ENCODE assay signal across 10 cellular contexts in genomic region chr10:71243756-71244637, GRCh38. TPM values are rescaled to one million over a fixed set of nuclear protein-coding genes. Genes with fewer than 3 reads are reported as not detected.
A peak's percentile ranks its signal among the peaks of the same experiment; 100 is the strongest.
DNase-seq lines count a peak whose midpoint lies in the region; FAIRE-seq and TF ChIP-seq lines count a peak whose summit lies in the region.
"Had no signal": no experiment of that assay in that cellular context is flagged by ENCODE, and none has a peak within 500 bp of the region (broad histone marks: within the 10 kb centered on the region; RNA-seq: fewer than 3 reads in every experiment).

No MANE protein-coding gene starts in this region.

- POLR2A ChIA-PET in A673 (lab: Charles Lee; ENCODE audit: low non-redundant PET), result no interaction called here
- POLR2A ChIA-PET in endothelial cell of umbilical vein (lab: Charles Lee), result no interaction called here

- H2AFZ ChIP-seq in endothelial cell of umbilical vein (ENCODE audit: low read depth, low read length), result no peak overlapping the region

- no peaks in the 10 kb centered on the region for H3K36me3 Mint-ChIP-seq in endodermal cell (ENCODE audit: low read depth)
- H3K36me3 Mint-ChIP-seq: naive B cell had no signal

- no peak for FAIRE-seq in endothelial cell of umbilical vein (lab: Jason Lieb, UNC)

- H3K79me2 ChIP-seq in endothelial cell of umbilical vein (ENCODE audit: control insufficient read depth, insufficient read depth, low read length), result no peaks in the 10 kb centered on the region

- intact Hi-C loops in A673 (cut with micrococcal nuclease; ENCODE audit: unreplicated experiment) (no loop called here), endothelial cell of umbilical vein (cut with micrococcal nuclease) (loop anchor here (2.0 kb wide), 2 partner anchors 27 to 31 kb away; partner anchors contain the start of gene UNC5B), head of caudate nucleus (cut with DNase I) (no loop called here)

- H3K9me3 ChIP-seq in A673 (ENCODE audit: low read depth, low read length, poor library complexity, severe bottlenecking), result no peaks in the 10 kb centered on the region
- H3K9me3 ChIP-seq in endothelial cell of umbilical vein (replicated peaks; ENCODE audit: control insufficient read depth, insufficient read depth, low read length), result no peaks in the 10 kb centered on the region
- no peaks in the 10 kb centered on the region for H3K9me3 ChIP-seq in muscle layer of duodenum (ENCODE audit: control insufficient read depth in 1 of 2, low read length in 2 of 2)
- no peaks in the 10 kb centered on the region for H3K9me3 ChIP-seq in endodermal cell (ENCODE audit: control insufficient read depth, low read length)
- H3K9me3 ChIP-seq: SJCRH30 had no signal

- no peaks in the 10 kb centered on the region for H3K27me3 Mint-ChIP-seq in endodermal cell (ENCODE audit: insufficient read depth)

- peak overlapping the region; percentile 26 for H3K4me2 ChIP-seq in endothelial cell of umbilical vein (ENCODE audit: insufficient read depth, low read length)

- 90 to 95% methylated on average over 5 to 9 of the region's 9 CpGs for WGBS in endodermal cell (ENCODE audit: insufficient coverage in 1 of 2, insufficient read length in 1 of 2), 2 experiments

- dilution Hi-C loops in endothelial cell of umbilical vein (cut with MboI; ENCODE audit: extremely low pct_ligation_motif_present, low sequenced_read_pairs), result no loop called here

- no peak overlapping the region for H3K27ac Mint-ChIP-seq in endodermal cell

- no peaks in the 10 kb centered on the region for H3K9me1 ChIP-seq in endothelial cell of umbilical vein (replicated peaks; ENCODE audit: control insufficient read depth, extremely low read depth, insufficient read depth, low read length)

- CTCF ChIA-PET in A673 (lab: Charles Lee), result no interaction called here
- CTCF ChIA-PET in endothelial cell of umbilical vein (lab: Charles Lee), result interaction anchor here (0.9 to 3.0 kb wide), 9 partner anchors 8 to 341 kb away, joined by 3 to 21 read pairs (median 7); no protein-coding TSS in a partner anchor

- no peak for DNase-seq in A673 (ENCODE audit: low spot score)
- peak; percentile 9 for DNase-seq in NCI-H460 (ENCODE audit: extremely low read depth, low read depth)
- DNase-seq in endothelial cell of umbilical vein (ENCODE audit: low read depth, low spot score), result no peak
- no peak for DNase-seq in head of caudate nucleus
- DNase-seq in DMS79 treated with DMSO at 0.1 percent for 48 hours (lab: John Stamatoyannopoulos, UW), result no peak
- DNase-seq in endodermal cell, result no peak
- DNase-seq in 8988T, result no peak
- DNase-seq: naive B cell, SJCRH30 had no signal

- H3K36me3 ChIP-seq in A673 (ENCODE audit: insufficient read depth, low read length, poor library complexity, severe bottlenecking) (no peaks in the 10 kb centered on the region), endothelial cell of umbilical vein (ENCODE audit: control insufficient read depth in 2 of 2, extremely low read depth in 1 of 2, insufficient read depth in 2 of 2, low read length in 2 of 2) (no peaks in the 10 kb centered on the region), muscle layer of duodenum (ENCODE audit: control insufficient read depth in 1 of 2, insufficient read depth in 2 of 2, low read length in 2 of 2) (no peaks in the 10 kb centered on the region), endodermal cell (ENCODE audit: control insufficient read depth, insufficient read depth, low read length) (no peaks in the 10 kb centered on the region)
- H3K36me3 ChIP-seq: SJCRH30 had no signal

- no peak for TF ChIP-seq CTCF in A673 (conservative IDR thresholded peaks at IDR 0.05; ENCODE audit: low read depth, low read length)
- no peak for TF ChIP-seq CTCF in endothelial cell of umbilical vein (IDR thresholded peaks at IDR 0.05; ENCODE audit: extremely low read depth in 1 of 2, insufficient read depth in 1 of 2, low read depth in 1 of 2, low read length in 2 of 2)
- no peak for TF ChIP-seq CTCF in endodermal cell (conservative IDR thresholded peaks at IDR 0.05)

- H3K9ac ChIP-seq in endothelial cell of umbilical vein (replicated peaks; ENCODE audit: extremely low read depth, insufficient read depth, low read length) (no peak overlapping the region), endodermal cell (ENCODE audit: extremely low read depth, low read length, poor library complexity, severe bottlenecking) (no peak overlapping the region)

- H3K4me1 ChIP-seq in A673 (ENCODE audit: insufficient read depth, low read length, poor library complexity, severe bottlenecking) (peaks cover 46% of the 10 kb centered on the region), endothelial cell of umbilical vein (ENCODE audit: control insufficient read depth, extremely low read depth, insufficient read depth, low read length) (peaks cover 27% of the 10 kb centered on the region), muscle layer of duodenum (ENCODE audit: control insufficient read depth in 1 of 2, insufficient read depth in 2 of 2, low read length in 2 of 2) (peaks cover 11 to 24% of the 10 kb centered on the region in 2 donors), endodermal cell (ENCODE audit: control insufficient read depth, insufficient read depth, low read length) (peaks cover 19% of the 10 kb centered on the region)
- H3K4me1 ChIP-seq: SJCRH30 had no signal

- H3K27me3 ChIP-seq in A673 (replicated peaks; ENCODE audit: insufficient read depth, low read depth, low read length, poor library complexity) (no peaks in the 10 kb centered on the region), endothelial cell of umbilical vein (ENCODE audit: control insufficient read depth in 2 of 2, insufficient read depth in 2 of 2, low read length in 2 of 2) (peaks cover 0 to 8% of the 10 kb centered on the region in 2 experiments), muscle layer of duodenum (ENCODE audit: low read depth, low read length) (no peaks in the 10 kb centered on the region), endodermal cell (ENCODE audit: control insufficient read depth, insufficient read depth, low read length, poor library complexity, severe bottlenecking) (no peaks in the 10 kb centered on the region)
- H3K27me3 ChIP-seq: SJCRH30 had no signal

- no peaks in the 10 kb centered on the region for H4K20me1 ChIP-seq in endothelial cell of umbilical vein (replicated peaks; ENCODE audit: control insufficient read depth, extremely low read depth, insufficient read depth, low read length)

- H3K9me3 Mint-ChIP-seq in endodermal cell, result no peaks in the 10 kb centered on the region
- H3K9me3 Mint-ChIP-seq: naive B cell had no signal

- no peak overlapping the region for H3K4me3 Mint-ChIP-seq in endodermal cell
- H3K4me3 Mint-ChIP-seq: naive B cell had no signal

- H3K4me1 Mint-ChIP-seq in endodermal cell, result peaks cover 23% of the 10 kb centered on the region

- H3K27ac ChIP-seq in A673 (ENCODE audit: low read depth, low read length, poor library complexity, severe bottlenecking), result peak overlapping the region; percentile 49
- no peak overlapping the region for H3K27ac ChIP-seq in endothelial cell of umbilical vein (ENCODE audit: insufficient read depth, low read depth, low read length)
- H3K27ac ChIP-seq in muscle layer of duodenum (ENCODE audit: low read length), result peak overlapping the region; percentile 61
- no peak overlapping the region for H3K27ac ChIP-seq in endodermal cell (ENCODE audit: low read depth, low read length)
- H3K27ac ChIP-seq: SJCRH30 had no signal

- TF ChIP-seq POLR2A in endothelial cell of umbilical vein (IDR thresholded peaks at IDR 0.05; ENCODE audit: low read depth, low read length), result no peak

- H3K4me3 ChIP-seq in A673 (ENCODE audit: low read depth, low read length, poor library complexity, severe bottlenecking), result no peak overlapping the region
- no peak overlapping the region for H3K4me3 ChIP-seq in endothelial cell of umbilical vein (replicated peaks in 1 of 3; ENCODE audit: insufficient read depth in 1 of 3, low read depth in 1 of 3, low read length in 3 of 3)
- peak overlapping the region in 1 of 2 donors; percentile 41 for H3K4me3 ChIP-seq in muscle layer of duodenum (ENCODE audit: low read depth in 1 of 2, low read length in 2 of 2)
- no peak overlapping the region for H3K4me3 ChIP-seq in endodermal cell (ENCODE audit: low read length)
- H3K4me3 ChIP-seq: SJCRH30 had no signal

- BruUV-seq in A673 (replicated peaks; lab: Mats Ljungman, UMichigan) (no TSS peak), endothelial cell of umbilical vein (replicated peaks; lab: Mats Ljungman, UMichigan) (no TSS peak)

TF ChIP-seq in endothelial cell of umbilical vein, 7 proteins besides CTCF, POLR2A, EP300 and RAD21:
- TF ChIP-seq POLR2AphosphoS5 (IDR thresholded peaks at IDR 0.05; ENCODE audit: insufficient read depth, low read depth, low read length), result no peak
- no peak for TF ChIP-seq MYC (IDR thresholded peaks at IDR 0.05; ENCODE audit: low read depth, low read length)
- no peak for TF ChIP-seq JUN (IDR thresholded peaks at IDR 0.05; ENCODE audit: borderline replicate concordance, insufficient read depth, insufficient read length, low read depth)
- TF ChIP-seq FOS (IDR thresholded peaks at IDR 0.05; ENCODE audit: borderline replicate concordance, insufficient read depth, low read length), result no peak
- TF ChIP-seq GATA2 (IDR thresholded peaks at IDR 0.05; ENCODE audit: insufficient read depth, insufficient read length, low read depth, low read length), result no peak
- TF ChIP-seq MAX (IDR thresholded peaks at IDR 0.05; ENCODE audit: insufficient read depth, insufficient read length), result no peak
- TF ChIP-seq EZH2 (IDR thresholded peaks at IDR 0.05; ENCODE audit: borderline replicate concordance, low read depth, low read length, severe bottlenecking), result no peak

RNA-seq across cellular contexts. Expression of gene UNC5B, which starts 31.6 kb away (rescaled TPM):
- total RNA-seq in A673 (2021), result 8.2 and 9.9 TPM in 2 replicates
- 50.9 and 55.2 TPM in 2 replicates for total RNA-seq in NCI-H460 (2014; rRNA removed; shearing (Covaris generic))
- 9.0 and 13.9 TPM in 2 replicates for polyA plus RNA-seq in NCI-H460 (2014; cell fraction: nucleus; rRNA removed)
- total RNA-seq in endothelial cell of umbilical vein, result 2.5 and 5.4 TPM in 2 replicates
- 0.39 and 0.57 TPM in 2 replicates for polyA plus RNA-seq in endothelial cell of umbilical vein
- polyA plus RNA-seq in endothelial cell of umbilical vein (2011; cell fraction: cytosol; rRNA removed), result 0.37 and 0.45 TPM in 2 replicates
- 0.73 and 0.76 TPM in 2 replicates for polyA plus RNA-seq in endothelial cell of umbilical vein (2011; cell fraction: nucleus; rRNA removed)
- polyA plus RNA-seq in endothelial cell of umbilical vein (2012), result 0.18 and 0.37 TPM in 2 replicates
- 0.39 and 0.49 TPM in 2 replicates for polyA minus RNA-seq in endothelial cell of umbilical vein
- 3.7 TPM for polyA minus RNA-seq in endothelial cell of umbilical vein (2011; cell fraction: cytosol; rRNA and poly(A)+ RNA removed)
- polyA minus RNA-seq in endothelial cell of umbilical vein (2011; cell fraction: nucleus; rRNA and poly(A)+ RNA removed), result 0.24 and 0.29 TPM in 2 replicates
- total RNA-seq in endodermal cell, result 10 to 100 TPM in 1 of 2 donors, 1 to 10 TPM in 1; 9.7 to 14.5 TPM
- polyA plus RNA-seq in endodermal cell (2013, experiment 1 of 2), result 14.7 TPM
- polyA plus RNA-seq in endodermal cell (2013, experiment 2 of 2), result 13.2 TPM

Comparison
In these comparisons a context has a peak if more than half of its experiments do, and no peak if none do; other contexts are left out.
1. H3K27ac ChIP-seq: peak in A673 (single experiment) and muscle layer of duodenum (single experiment); none in endothelial cell of umbilical vein (single experiment) and endodermal cell (single experiment).